11 cellular contexts compared by ENCODE assay signal in genomic region chr5:39209924-39210323, GRCh38. TPM values are rescaled to one million over a fixed set of nuclear protein-coding genes. Genes with fewer than 3 reads are reported as not detected.
DNase-seq lines count a peak whose midpoint lies in the region; ATAC-seq, FAIRE-seq and TF ChIP-seq lines count a peak whose summit lies in the region.
"Had no signal": no experiment of that assay in that cellular context is flagged by ENCODE, and none has a peak within 500 bp of the region (broad histone marks: within the 10 kb centered on the region; RNA-seq: fewer than 3 reads in every experiment).

No MANE protein-coding gene starts in this region.

- H2BK12ac ChIP-seq in neuronal stem cell (ENCODE audit: low read length): no peak overlapping the region

- no peaks in the 10 kb centered on the region for H3K9me3 Mint-ChIP-seq in CD8-positive, alpha-beta T cell
- H3K9me3 Mint-ChIP-seq in naive thymus-derived CD4-positive, alpha-beta T cell: no peaks in the 10 kb centered on the region

- H2AK5ac ChIP-seq in neuronal stem cell (ENCODE audit: low read depth, low read length): no peak overlapping the region

- intact Hi-C loops in CD8-positive, alpha-beta T cell (cut with DNase I, micrococcal nuclease): loop anchor here (1.0 to 10.0 kb wide), 6 partner anchors 8 to 1475 kb away; partner anchors contain the start of gene RICTOR (in 1 of the 2)
- intact Hi-C loops in naive thymus-derived CD4-positive, alpha-beta T cell (cut with micrococcal nuclease): loop anchor here (1.0 to 10.0 kb wide), 7 partner anchors 23 to 1545 kb away; partner anchors contain the start of genes PTGER4 (in 2 of the 2) and TTC33 (in 2 of the 2)

- ATAC-seq in CD8-positive, alpha-beta T cell: peak; percentile 76
- ATAC-seq in naive thymus-derived CD4-positive, alpha-beta T cell: peak; percentile 84
- ATAC-seq: psoas muscle had no signal

- no peaks in the 10 kb centered on the region for H3K9me3 ChIP-seq in CD8-positive, alpha-beta T cell (ENCODE audit: low read length)
- H3K9me3 ChIP-seq in Loucy (ENCODE audit: insufficient read depth, low read depth, low read length): no peaks in the 10 kb centered on the region
- H3K9me3 ChIP-seq in naive thymus-derived CD4-positive, alpha-beta T cell (ENCODE audit: control insufficient read depth in 2 of 3, low read length in 3 of 3): no peaks in the 10 kb centered on the region
- H3K9me3 ChIP-seq in neuronal stem cell (replicated peaks in 1 of 2; ENCODE audit: control insufficient read depth in 2 of 2, insufficient read depth in 1 of 2, low read depth in 1 of 2, low read length in 2 of 2): no peaks in the 10 kb centered on the region
- H3K9me3 ChIP-seq: psoas muscle had no signal

- H3K36me3 Mint-ChIP-seq in CD8-positive, alpha-beta T cell: peaks cover 3% of the 10 kb centered on the region
- peaks cover 0 to 4% (median 4%) of the 10 kb centered on the region in 5 donors for H3K36me3 Mint-ChIP-seq in naive thymus-derived CD4-positive, alpha-beta T cell

- H2BK120ac ChIP-seq in neuronal stem cell (ENCODE audit: low read depth, low read length): no peak overlapping the region

- peaks cover 97% of the 10 kb centered on the region for H3K4me1 ChIP-seq in CD8-positive, alpha-beta T cell (ENCODE audit: insufficient read depth, low read length)
- H3K4me1 ChIP-seq in Loucy (ENCODE audit: insufficient read depth, low read length, poor library complexity, severe bottlenecking): peaks cover 76% of the 10 kb centered on the region
- peaks cover 91 to 98% of the 10 kb centered on the region in 2 donors for H3K4me1 ChIP-seq in naive thymus-derived CD4-positive, alpha-beta T cell (ENCODE audit: control insufficient read depth in 2 of 2, insufficient read depth in 2 of 2, low read length in 2 of 2)
- H3K4me1 ChIP-seq in neuronal stem cell (ENCODE audit: control insufficient read depth in 2 of 2, insufficient read depth in 1 of 2, low read depth in 1 of 2, low read length in 2 of 2): no peaks in the 10 kb centered on the region
- H3K4me1 ChIP-seq: psoas muscle had no signal

- H3K36me3 ChIP-seq in CD8-positive, alpha-beta T cell (ENCODE audit: insufficient read depth, low read length): no peaks in the 10 kb centered on the region
- H3K36me3 ChIP-seq in Loucy (ENCODE audit: insufficient read depth, low read length) (no peaks in the 10 kb centered on the region), neuronal stem cell (replicated peaks in 1 of 2; ENCODE audit: control insufficient read depth in 2 of 2, insufficient read depth in 2 of 2, low read length in 2 of 2) (no peaks in the 10 kb centered on the region)
- H3K36me3 ChIP-seq in naive thymus-derived CD4-positive, alpha-beta T cell (ENCODE audit: control insufficient read depth in 2 of 3, insufficient read depth in 3 of 3, low read length in 3 of 3): no peaks in the 10 kb centered on the region

- H3K27ac ChIP-seq in CD8-positive, alpha-beta T cell (ENCODE audit: low read depth, low read length): peak overlapping the region; percentile 65
- peak overlapping the region; percentile 93 for H3K27ac ChIP-seq in naive thymus-derived CD4-positive, alpha-beta T cell (ENCODE audit: low read depth, low read length)
- no peak overlapping the region for H3K27ac ChIP-seq in neuronal stem cell (replicated peaks; ENCODE audit: low read length)
- H3K27ac ChIP-seq: BLaER1 treated with 17β-estradiol and CSF1 and Interleukin-3, amounts not matched to agents 10 nM and 100 nM; psoas muscle had no signal

- no peak overlapping the region for H2BK5ac ChIP-seq in neuronal stem cell (ENCODE audit: low read length)

- H2AFZ ChIP-seq in Loucy (ENCODE audit: low read length): no peak overlapping the region
- H2AFZ ChIP-seq in neuronal stem cell (ENCODE audit: low read length): no peak overlapping the region

- no peak overlapping the region for H3K18ac ChIP-seq in neuronal stem cell (ENCODE audit: low read length)

- no peak for TF ChIP-seq CTCF in CD8-positive, alpha-beta T cell (IDR thresholded peaks at IDR 0.05)
- TF ChIP-seq CTCF in Loucy (conservative IDR thresholded peaks at IDR 0.05; ENCODE audit: low read length): no peak
- no peak for TF ChIP-seq CTCF in GM13976 (IDR thresholded peaks at IDR 0.05; ENCODE audit: borderline replicate concordance, control extremely low read depth, extremely low read depth, insufficient read depth, missing control alignments)

- H3K27me3 ChIP-seq in CD8-positive, alpha-beta T cell (ENCODE audit: insufficient read depth, low read length): no peaks in the 10 kb centered on the region
- H3K27me3 ChIP-seq in Loucy (ENCODE audit: insufficient read depth, low read length, poor library complexity, severe bottlenecking): no peaks in the 10 kb centered on the region
- H3K27me3 ChIP-seq in naive thymus-derived CD4-positive, alpha-beta T cell (ENCODE audit: control insufficient read depth in 2 of 2, insufficient read depth in 2 of 2, low read length in 2 of 2): no peaks in the 10 kb centered on the region
- H3K27me3 ChIP-seq in neuronal stem cell (ENCODE audit: control insufficient read depth in 3 of 3, insufficient read depth in 3 of 3, low read depth in 1 of 3, low read length in 3 of 3): no peaks in the 10 kb centered on the region
- H3K27me3 ChIP-seq: BLaER1 treated with 17β-estradiol and CSF1 and Interleukin-3, amounts not matched to agents 10 nM and 100 nM had no signal

- WGBS in neuronal stem cell (ENCODE audit: extremely low coverage in 2 of 2, insufficient read length in 2 of 2, insufficient replicate concordance in 1 of 2), 2 donors: no CpG with 5 or more reads among the region's 10 CpGs

- H4K8ac ChIP-seq in neuronal stem cell (ENCODE audit: low read depth, low read length): no peak overlapping the region

- CTCF ChIA-PET in CD8-positive, alpha-beta T cell (lab: Charles Lee): interaction anchor here (0.7 to 2.3 kb wide), 7 partner anchors 8 to 73 kb away, joined by 3 to 7 read pairs (median 6); no protein-coding TSS in a partner anchor
- CTCF ChIA-PET in naive thymus-derived CD4-positive, alpha-beta T cell (lab: Charles Lee): interaction anchor here (4.0 kb wide), 1 partner anchor 15 kb away, joined by 18 read pairs; no protein-coding TSS in a partner anchor

- no peaks in the 10 kb centered on the region for H3K27me3 Mint-ChIP-seq in CD8-positive, alpha-beta T cell (ENCODE audit: low read depth)
- peaks cover 0 to 2% (median 0%) of the 10 kb centered on the region in 5 donors for H3K27me3 Mint-ChIP-seq in naive thymus-derived CD4-positive, alpha-beta T cell

- H3K4ac ChIP-seq in neuronal stem cell (ENCODE audit: low read length): no peak overlapping the region

- no peaks in the 10 kb centered on the region for H3K79me2 ChIP-seq in Loucy (ENCODE audit: insufficient read depth, low read length)

- H3F3A ChIP-seq in Loucy (ENCODE audit: low read depth): peaks cover 7% of the 10 kb centered on the region; the same call in 1 of the 2 replicates

- POLR2A ChIA-PET in CD8-positive, alpha-beta T cell (lab: Charles Lee): interaction anchor here (0.7 to 6.0 kb wide), 6 partner anchors 9 to 49 kb away, joined by 3 to 43 read pairs (median 4); no protein-coding TSS in a partner anchor
- POLR2A ChIA-PET in naive thymus-derived CD4-positive, alpha-beta T cell (lab: Charles Lee): interaction anchor here (0.6 to 7.3 kb wide), 13 partner anchors 7 to 148 kb away, joined by 3 to 155 read pairs (median 10); partner anchors contain the start of gene FYB1

- H3K4me1 Mint-ChIP-seq in CD8-positive, alpha-beta T cell (ENCODE audit: low read depth): peaks cover 95% of the 10 kb centered on the region
- peaks cover 71 to 99% (median 95%) of the 10 kb centered on the region in 7 donors for H3K4me1 Mint-ChIP-seq in naive thymus-derived CD4-positive, alpha-beta T cell

- H2BK15ac ChIP-seq in neuronal stem cell (ENCODE audit: low read length): no peak overlapping the region

- no peak for FAIRE-seq in GM19239 (lab: Jason Lieb, UNC)

- DNase-seq in CD8-positive, alpha-beta T cell: peak; percentile 61 to 90 (median 75)
- DNase-seq in activated T-cell treated with anti-CD3 and anti-CD28 coated beads for 4 hours: peak; percentile 40
- peak in 8 of 9 donors; percentile 77 to 86 (median 81) for DNase-seq in naive thymus-derived CD4-positive, alpha-beta T cell
- DNase-seq in GM19239 (ENCODE audit: insufficient read length, low spot score): no peak
- DNase-seq in GM13976 (ENCODE audit: low spot score): no peak
- DNase-seq in neuronal stem cell (ENCODE audit: low spot score): no peak
- DNase-seq in DMS79 treated with DMSO at 0.1 percent for 48 hours (lab: John Stamatoyannopoulos, UW): no peak
- DNase-seq: erythroblast had no signal

- H3K4me2 ChIP-seq in Loucy (ENCODE audit: low read depth, low read length, poor library complexity, severe bottlenecking): peak overlapping the region; percentile 83
- no peak overlapping the region for H3K4me2 ChIP-seq in neuronal stem cell (ENCODE audit: insufficient read depth, low read length, poor library complexity, severe bottlenecking)

- in situ Hi-C loops in GM13976 (cut with MboI; ENCODE audit: low sequenced_read_pairs, unreplicated experiment): no loop called here

- no peaks in the 10 kb centered on the region for H3K79me1 ChIP-seq in neuronal stem cell (ENCODE audit: low read depth, low read length)

- no peaks in the 10 kb centered on the region for H4K20me1 ChIP-seq in Loucy (ENCODE audit: insufficient read depth, low read length, poor library complexity, severe bottlenecking)

- H3K14ac ChIP-seq in neuronal stem cell (ENCODE audit: low read length): no peak overlapping the region

- H3K27ac Mint-ChIP-seq in CD8-positive, alpha-beta T cell: peak overlapping the region; percentile 96
- peak overlapping the region; percentile 93 to 99 (median 98) for H3K27ac Mint-ChIP-seq in naive thymus-derived CD4-positive, alpha-beta T cell

- H3K4me3 Mint-ChIP-seq in CD8-positive, alpha-beta T cell: peak overlapping the region; percentile 68
- H3K4me3 Mint-ChIP-seq in naive thymus-derived CD4-positive, alpha-beta T cell: peak overlapping the region; percentile 70 to 98 (median 84)

- H3K9me2 ChIP-seq in Loucy (replicated peaks; ENCODE audit: low read depth, low read length): no peaks in the 10 kb centered on the region

- H3K9ac ChIP-seq in Loucy (ENCODE audit: low read depth, low read length, poor library complexity, severe bottlenecking): peak overlapping the region; percentile 25
- no peak overlapping the region for H3K9ac ChIP-seq in neuronal stem cell (ENCODE audit: low read depth, low read length, poor library complexity)
- H3K9ac ChIP-seq: BLaER1 treated with 17β-estradiol and CSF1 and Interleukin-3, amounts not matched to agents 10 nM and 100 nM had no signal

- H3K23ac ChIP-seq in neuronal stem cell (ENCODE audit: low read depth, low read length, poor library complexity): no peak overlapping the region

- peak overlapping the region; percentile 49 for H3K4me3 ChIP-seq in CD8-positive, alpha-beta T cell (ENCODE audit: low read depth, low read length)
- peak overlapping the region; percentile 64 for H3K4me3 ChIP-seq in Loucy (ENCODE audit: low read length, poor library complexity, severe bottlenecking)
- peak overlapping the region; percentile 36 for H3K4me3 ChIP-seq in naive thymus-derived CD4-positive, alpha-beta T cell (ENCODE audit: low read length)
- H3K4me3 ChIP-seq in neuronal stem cell (ENCODE audit: low read length in 2 of 2): no peak overlapping the region
- H3K4me3 ChIP-seq: BLaER1 treated with 17β-estradiol and CSF1 and Interleukin-3, amounts not matched to agents 10 nM and 100 nM; psoas muscle had no signal

- no peak overlapping the region for H4K91ac ChIP-seq in neuronal stem cell (ENCODE audit: low read depth, low read length, poor library complexity)

RNA-seq across cellular contexts. Expression of gene FYB1, which starts 9.4 kb away (rescaled TPM):
- 100 to 1,000 TPM; 250 to 257 TPM for total RNA-seq in CD8-positive, alpha-beta T cell
- total RNA-seq in naive thymus-derived CD4-positive, alpha-beta T cell: 100 to 1,000 TPM; 310 to 701 (median 497) TPM
- polyA plus RNA-seq in naive thymus-derived CD4-positive, alpha-beta T cell: 100 to 1,000 TPM; 342 to 488 TPM
- polyA plus RNA-seq in neuronal stem cell (2013, experiment 1 of 2): not detected
- polyA plus RNA-seq in neuronal stem cell (2013, experiment 2 of 2): not detected

Comparison
In these comparisons a context has a peak if more than half of its experiments do, and no peak if none do; other contexts are left out.
1. DNase-seq: peak in CD8-positive, alpha-beta T cell (7 of 7), activated T-cell treated with anti-CD3 and anti-CD28 coated beads for 4 hours (single experiment) and naive thymus-derived CD4-positive, alpha-beta T cell (8 of 9); none in GM19239 (single experiment), GM13976 (single experiment), neuronal stem cell (single experiment) and DMS79 treated with DMSO at 0.1 percent for 48 hours (single experiment).
2. H3K4me3 ChIP-seq: peak in CD8-positive, alpha-beta T cell (single experiment), Loucy (single experiment) and naive thymus-derived CD4-positive, alpha-beta T cell (single experiment); none in neuronal stem cell (0 of 2).